ENCODE assay signal across 7 cellular contexts in genomic region chr22:23382428-23382765, GRCh38.
A peak's percentile ranks its signal among the peaks of the same experiment; 100 is the strongest.
DNase-seq lines count a peak whose midpoint lies in the region; ATAC-seq and TF ChIP-seq lines count a peak whose summit lies in the region.
"Not testable (repeated sequence)": the region's sequence is repeated elsewhere in the genome, so short reads cannot be mapped to it uniquely, and the experiment has no call there.

No MANE protein-coding gene starts in this region.

- ATAC-seq in natural killer cell treated with Interleukin-12 subunit alpha and Interleukin-12 subunit beta and Interleukin-15 and Interleukin-18, amount 100 ng/mL, for 72 hours: not testable (repeated sequence)

- not testable (repeated sequence) for H3K36me3 ChIP-seq in HEK293 (ENCODE audit: control insufficient read depth in 2 of 2, insufficient read depth in 1 of 2, low read length in 2 of 2); osteoblast (ENCODE audit: insufficient read depth, low read length)

- peak overlapping the region; percentile 59 for H3K27ac ChIP-seq in 22Rv1
- not testable (repeated sequence) for H3K27ac ChIP-seq in HEK293 (ENCODE audit: extremely low read depth, low read depth, low read length); osteoblast (ENCODE audit: low read depth, low read length)

- H3K9me3 Mint-ChIP-seq in mesothelial cell of epicardium; natural killer cell treated with Interleukin-12 subunit alpha and Interleukin-12 subunit beta and Interleukin-15 and Interleukin-18, amount 100 ng/mL, for 72 hours: not testable (repeated sequence)

- H2AFZ ChIP-seq in osteoblast (ENCODE audit: low read length): not testable (repeated sequence)

- not testable (repeated sequence) for H3K79me2 ChIP-seq in osteoblast (ENCODE audit: insufficient read depth, low read length)

- H3K36me3 Mint-ChIP-seq in mesothelial cell of epicardium; natural killer cell treated with Interleukin-12 subunit alpha and Interleukin-12 subunit beta and Interleukin-15 and Interleukin-18, amount 100 ng/mL, for 72 hours: not testable (repeated sequence)

- peak overlapping the region; percentile 99 for H3K27ac Mint-ChIP-seq in mesothelial cell of epicardium
- not testable (repeated sequence) for H3K27ac Mint-ChIP-seq in natural killer cell treated with Interleukin-12 subunit alpha and Interleukin-12 subunit beta and Interleukin-15 and Interleukin-18, amount 100 ng/mL, for 72 hours

- not testable (repeated sequence) for TF ChIP-seq CTCF in 22Rv1 (IDR thresholded peaks at IDR 0.05); HEK293 (tag by site-specific recombination; IDR thresholded peaks at IDR 0.05); mesothelial cell of epicardium (IDR thresholded peaks at IDR 0.05; ENCODE audit: unreplicated experiment); osteoblast (IDR thresholded peaks at IDR 0.05; ENCODE audit: extremely low read depth, low read depth, low read length)

- not testable (repeated sequence) for H3K4me3 ChIP-seq in HEK293 (ENCODE audit: low read depth, low read length); osteoblast (ENCODE audit: insufficient read depth, low read length)

- not testable (repeated sequence) for H3K27me3 ChIP-seq in osteoblast (ENCODE audit: insufficient read depth, low read length)

- not testable (repeated sequence) for H3K27me3 Mint-ChIP-seq in mesothelial cell of epicardium (ENCODE audit: low read depth); natural killer cell treated with Interleukin-12 subunit alpha and Interleukin-12 subunit beta and Interleukin-15 and Interleukin-18, amount 100 ng/mL, for 72 hours

- H3K4me1 ChIP-seq in HEK293 (ENCODE audit: control insufficient read depth, insufficient read depth, low read length); osteoblast (ENCODE audit: insufficient read depth, low read length): not testable (repeated sequence)

- H3K4me3 Mint-ChIP-seq in mesothelial cell of epicardium; natural killer cell treated with Interleukin-12 subunit alpha and Interleukin-12 subunit beta and Interleukin-15 and Interleukin-18, amount 100 ng/mL, for 72 hours: not testable (repeated sequence)

- peak; percentile 75 for DNase-seq in mesenteric fat pad (ENCODE audit: low spot score)
- not testable (repeated sequence) for DNase-seq in mesothelial cell of epicardium (ENCODE audit: low spot score in 2 of 2, unreplicated experiment in 2 of 2)
- peak; percentile 28 for DNase-seq in natural killer cell treated with Interleukin-12 subunit alpha and Interleukin-12 subunit beta and Interleukin-15 and Interleukin-18, amount 100 ng/mL, for 72 hours (ENCODE audit: low spot score)
- peak; percentile 61 for DNase-seq in osteoblast (ENCODE audit: insufficient read length, low spot score, missing footprints)
- DNase-seq in posterior vena cava (ENCODE audit: low spot score): peak; percentile 62

- CTCF ChIA-PET in HEK293 (lab: Yijun Ruan, JAX): interaction anchor here (0.7 kb wide), 1 partner anchor 424 kb away, joined by 3 read pairs; no protein-coding TSS in a partner anchor

- not testable (repeated sequence) for H4K20me1 ChIP-seq in osteoblast (ENCODE audit: insufficient read depth, low read length)

- H3K9me3 ChIP-seq in HEK293 (ENCODE audit: control insufficient read depth, insufficient read depth, low read depth, low read length); osteoblast (ENCODE audit: low read depth, low read length): not testable (repeated sequence)

- H3K4me1 Mint-ChIP-seq in mesothelial cell of epicardium: peaks cover 53% of the 10 kb centered on the region
- H3K4me1 Mint-ChIP-seq in natural killer cell treated with Interleukin-12 subunit alpha and Interleukin-12 subunit beta and Interleukin-15 and Interleukin-18, amount 100 ng/mL, for 72 hours (ENCODE audit: low read depth in 2 of 2): not testable (repeated sequence)

- H3K4me2 ChIP-seq in osteoblast (ENCODE audit: insufficient read depth, low read length): not testable (repeated sequence)

- intact Hi-C loops in posterior vena cava (cut with DNase I): loop anchor here (10.0 kb wide), 1 partner anchor 208 kb away; no protein-coding TSS in a partner anchor

- POLR2A ChIA-PET in HEK293 (lab: Yijun Ruan, JAX): not testable (repeated sequence)

TF ChIP-seq in HEK293, 187 proteins besides CTCF, POLR2A, EP300 and RAD21:
- peak; percentile 29; the same call in 1 of the 2 replicates for TF ChIP-seq GLIS1 (tag by site-specific recombination; IDR thresholded peaks at IDR 0.05)
